In genomic region chr5:65481171-65481575, GRCh38 we compare ENCODE assay signal across 8 cellular contexts. TPM values are rescaled to one million over a fixed set of nuclear protein-coding genes. Genes with fewer than 3 reads are reported as not detected.
DNase-seq lines count a peak whose midpoint lies in the region; ATAC-seq, FAIRE-seq and TF ChIP-seq lines count a peak whose summit lies in the region.

No MANE protein-coding gene starts in this region.

- H3K79me2 ChIP-seq in K562 (ENCODE audit: control insufficient read depth, insufficient read depth, low read length) (peaks cover 16% of the 10 kb centered on the region; the same call in 2 of the 3 replicates), mesendoderm (ENCODE audit: control insufficient read depth, insufficient read depth, low read length) (no peaks in the 10 kb centered on the region)

- DNase-seq in K562 (ENCODE audit: extremely low read depth in 1 of 4, low spot score in 3 of 4) (no peak), mesendoderm (no peak), NCI-H2029 treated with DMSO at 0.1 percent for 48 hours (lab: John Stamatoyannopoulos, UW) (no peak), retina (no peak), SKM-1 (lab: John Stamatoyannopoulos, UW; ENCODE audit: unreplicated experiment) (no peak)
- DNase-seq in stimulated activated naive CD4-positive, alpha-beta T cell treated with Interleukin-2 at 50 U/mL for 16 hours (lab: John Stamatoyannopoulos, UW) = no peak

- H3K4me3 ChIP-seq in K562 = peak overlapping the region; percentile 50
- H3K4me3 ChIP-seq in mesendoderm (ENCODE audit: low read length) = peak overlapping the region; percentile 25

- FAIRE-seq in K562 (lab: Jason Lieb, UNC) = no peak

- no peak overlapping the region for H2BK5ac ChIP-seq in mesendoderm (ENCODE audit: low read length)

- CTCF ChIA-PET in K562 (lab: Yijun Ruan, JAX; ENCODE audit: low intra/inter-chr PET ratio) = interaction anchor here (0.5 kb wide), 1 partner anchor 292 kb away, joined by 3 read pairs; no protein-coding TSS in a partner anchor

- in situ Hi-C loops in K562 (cut with MboI) = loop anchor here (5.0 to 25.0 kb wide), 4 partner anchors 274 to 844 kb away; no protein-coding TSS in a partner anchor

- H3K27ac ChIP-seq in K562 (ENCODE audit: extremely low read depth, low read depth, low read length) = peak overlapping the region; percentile 89
- peak overlapping the region; percentile 71 for H3K27ac ChIP-seq in mesendoderm (ENCODE audit: low read depth, low read length)

- H2AK5ac ChIP-seq in mesendoderm (ENCODE audit: low read length) = no peak overlapping the region

- BruUV-seq in K562 (replicated peaks; lab: Mats Ljungman, UMichigan) = no TSS peak

- peak overlapping the region; percentile 58 to 72; a peak in 3 of 4 replicates for H3K9ac ChIP-seq in K562 (ENCODE audit: insufficient read depth in 1 of 2, low read depth in 2 of 2, low read length in 2 of 2)
- peak overlapping the region; percentile 68 for H3K9ac ChIP-seq in mesendoderm (ENCODE audit: low read length)

- TF ChIP-seq POLR2A in K562 (conservative IDR thresholded peaks at IDR 0.05) = no peak

- TF ChIP-seq EP300 in K562 (IDR thresholded peaks at IDR 0.05; ENCODE audit: low read length) = no peak

- ATAC-seq in GM19324 (IDR thresholded peaks at IDR 0.05; ENCODE audit: low FRiP score, unreplicated experiment) (peak; percentile 28), HG03135 (IDR thresholded peaks at IDR 0.05; ENCODE audit: unreplicated experiment) (peak; percentile 15), K562 (peak; percentile 35)

- no peaks in the 10 kb centered on the region for H3K36me3 ChIP-seq in K562 (ENCODE audit: control insufficient read depth, insufficient read depth, low read length)
- no peaks in the 10 kb centered on the region for H3K36me3 ChIP-seq in mesendoderm (ENCODE audit: control insufficient read depth, insufficient read depth, low read length)

- POLR2A ChIA-PET in K562 (lab: Yijun Ruan, JAX) = interaction anchor here (0.7 to 1.8 kb wide), 5 partner anchors 10 to 524 kb away, joined by 3 to 8 read pairs (median 4); partner anchors contain the start of genes CENPK and PPWD1

- WGBS in K562 (ENCODE audit: insufficient coverage, low coverage, missing lambda C conversion rate) = 0% methylated on average over 7 of the region's 7 CpGs
- WGBS in mesendoderm (ENCODE audit: extremely low coverage, insufficient coverage, low lambda C conversion rate) = no CpG with 5 or more reads among the region's 7 CpGs

- no peaks in the 10 kb centered on the region for H3K9me1 ChIP-seq in K562 (ENCODE audit: control insufficient read depth, insufficient read depth, low read length)

- H3K9me3 ChIP-seq in K562 (replicated peaks; ENCODE audit: control insufficient read depth, insufficient read depth, low read depth, low read length) = no peaks in the 10 kb centered on the region

- peak overlapping the region; percentile 76 for H3K56ac ChIP-seq in mesendoderm (ENCODE audit: low read length)

- H2AFZ ChIP-seq in K562 (ENCODE audit: low read depth, low read length) = peak overlapping the region; percentile 85

- H4K8ac ChIP-seq in mesendoderm (ENCODE audit: low read depth, low read length) = no peak overlapping the region

- H3K4ac ChIP-seq in mesendoderm (ENCODE audit: low read depth, low read length) = no peak overlapping the region

- intact Hi-C loops in K562 (cut with micrococcal nuclease) = loop anchor here (5.0 kb wide), 4 partner anchors 81 to 444 kb away; partner anchors contain the start of genes CENPK and PPWD1

- no peak overlapping the region for H2BK15ac ChIP-seq in mesendoderm (replicated peaks; ENCODE audit: low read depth)

- H3K79me1 ChIP-seq in mesendoderm (ENCODE audit: low read length) = no peaks in the 10 kb centered on the region

- no peak for TF ChIP-seq RAD21 in K562 (CRISPR knock-in tag; conservative IDR thresholded peaks at IDR 0.05 in 1 of 2, IDR thresholded peaks at IDR 0.05 in 1 of 2)

- H4K5ac ChIP-seq in mesendoderm (ENCODE audit: low read length) = no peak overlapping the region

- peak overlapping the region; percentile 87 for H3K4me2 ChIP-seq in K562 (ENCODE audit: insufficient read depth, low read length)
- peak overlapping the region; percentile 90 for H3K4me2 ChIP-seq in mesendoderm (ENCODE audit: low read length)

- no peaks in the 10 kb centered on the region for H3K27me3 ChIP-seq in K562 (ENCODE audit: control insufficient read depth in 2 of 2, insufficient read depth in 2 of 2, low read length in 2 of 2)
- no peaks in the 10 kb centered on the region for H3K27me3 ChIP-seq in mesendoderm (ENCODE audit: insufficient read depth, low read length, poor library complexity)

- H3K4me1 ChIP-seq in K562 (replicated peaks in 1 of 2; ENCODE audit: control insufficient read depth in 2 of 2, insufficient read depth in 2 of 2, low read length in 2 of 2) = peaks cover 0 to 11% of the 10 kb centered on the region in 2 experiments; a peak in 1 of 5 replicates
- peaks cover 5% of the 10 kb centered on the region for H3K4me1 ChIP-seq in mesendoderm (ENCODE audit: control insufficient read depth, low read depth, low read length)

- peak overlapping the region; percentile 8 for H2BK120ac ChIP-seq in mesendoderm (ENCODE audit: low read depth, low read length)

- no peak overlapping the region for H3K23ac ChIP-seq in mesendoderm (ENCODE audit: low read length)

- H3K18ac ChIP-seq in mesendoderm (ENCODE audit: low read length) = peak overlapping the region; percentile 95

- no peaks in the 10 kb centered on the region for H4K20me1 ChIP-seq in K562 (replicated peaks; ENCODE audit: control insufficient read depth, insufficient read depth, low read length)

- TF ChIP-seq CTCF in K562 (IDR thresholded peaks at IDR 0.05 in 2 of 3, conservative IDR thresholded peaks at IDR 0.05 in 1 of 3; ENCODE audit: insufficient read depth in 2 of 3, low read depth in 1 of 3, low read length in 3 of 3) = no peak

TF ChIP-seq in K562, 482 proteins besides CTCF, POLR2A, EP300 and RAD21:
- TF ChIP-seq ID3 (CRISPR knock-in tag; IDR thresholded peaks at IDR 0.05) = no peak
- TF ChIP-seq ID3 (tag; IDR thresholded peaks at IDR 0.05) = no peak
- TF ChIP-seq SP2 (IDR thresholded peaks at IDR 0.05; ENCODE audit: extremely low read depth, low read depth, low read length, poor library complexity, severe bottlenecking) = no peak
- no peak for TF ChIP-seq CREBBP (IDR thresholded peaks at IDR 0.05; ENCODE audit: low read depth, low read length)
- TF ChIP-seq, protein P1, sequence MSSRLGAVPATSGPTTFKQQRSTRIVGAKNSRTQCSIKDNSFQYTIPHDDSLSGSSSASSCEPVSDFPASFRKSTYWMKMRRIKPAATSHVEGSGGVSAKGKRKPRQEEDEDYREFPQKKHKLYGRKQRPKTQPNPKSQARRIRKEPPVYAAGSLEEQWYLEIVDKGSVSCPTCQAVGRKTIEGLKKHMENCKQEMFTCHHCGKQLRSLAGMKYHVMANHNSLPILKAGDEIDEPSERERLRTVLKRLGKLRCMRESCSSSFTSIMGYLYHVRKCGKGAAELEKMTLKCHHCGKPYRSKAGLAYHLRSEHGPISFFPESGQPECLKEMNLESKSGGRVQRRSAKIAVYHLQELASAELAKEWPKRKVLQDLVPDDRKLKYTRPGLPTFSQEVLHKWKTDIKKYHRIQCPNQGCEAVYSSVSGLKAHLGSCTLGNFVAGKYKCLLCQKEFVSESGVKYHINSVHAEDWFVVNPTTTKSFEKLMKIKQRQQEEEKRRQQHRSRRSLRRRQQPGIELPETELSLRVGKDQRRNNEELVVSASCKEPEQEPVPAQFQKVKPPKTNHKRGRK (tag; IDR thresholded peaks at IDR 0.05) = peak; percentile 21; the same call in 1 of the 2 replicates
- TF ChIP-seq ZNF133 (CRISPR knock-in tag; IDR thresholded peaks at IDR 0.05) = no peak
- TF ChIP-seq KLF10 (CRISPR knock-in tag; IDR thresholded peaks at IDR 0.05) = no peak

RNA-seq across cellular contexts. Expression of gene ADAMTS6, which starts 0.5 kb away (rescaled TPM):
- 7.3 and 24.3 TPM in 2 replicates for total RNA-seq in K562 (2011; cell fraction: chromatin; rRNA removed; ENCODE audit: low replicate concordance)
- total RNA-seq in K562 (2011; cell fraction: nucleolus; rRNA removed) = 3.5 and 6.2 TPM in 2 replicates
- 8.1 and 8.3 TPM in 2 replicates for total RNA-seq in K562 (2011; cell fraction: nucleoplasm; rRNA removed)
- total RNA-seq in K562 (2014; rRNA removed) (1.5 and 1.6 TPM in 2 replicates), K562 (2014; rRNA removed; fragmentation: Illumina TruSeq; extraction: Trizol) (5.3 TPM in 2 replicates), K562 (2015; rRNA removed; fragmentation: Illumina TruSeq; extraction: Trizol) (4.5 and 4.9 TPM in 2 replicates), K562 (2021) (3.1 TPM in 2 replicates)
- polyA plus RNA-seq in K562 (2011; rRNA removed) (2.1 and 3.4 TPM in 2 replicates), K562 (2014; fragmentation: Illumina TruSeq; extraction: Trizol) (1.5 and 1.6 TPM in 2 replicates), K562 (2014; fragmentation: Nextera tagmentation; extraction: Ambion mirVana) (under 1 TPM; 0.57 to 0.59 TPM), K562 (2014; rRNA removed) (1.0 and 1.8 TPM in 2 replicates)
- polyA plus RNA-seq in K562 (2011; cell fraction: cytosol; rRNA removed) = 0.82 and 1.3 TPM in 2 replicates
- polyA plus RNA-seq in K562 (2011; cell fraction: nucleus; rRNA removed) = 6.1 and 7.5 TPM in 2 replicates
- 0.99 and 1.1 TPM in 2 replicates for polyA plus RNA-seq in K562 (2012)
- polyA minus RNA-seq in K562 (2011; rRNA and poly(A)+ RNA removed) = 22.8 and 31.2 TPM in 2 replicates
- 5.0 and 8.8 TPM in 2 replicates for polyA minus RNA-seq in K562 (2011; cell fraction: cytosol; rRNA and poly(A)+ RNA removed)
- 9.3 and 15.1 TPM in 2 replicates for polyA minus RNA-seq in K562 (2011; cell fraction: nucleus; rRNA and poly(A)+ RNA removed)
- polyA plus RNA-seq in mesendoderm (2013, experiment 1 of 2) = 0.45 TPM
- polyA plus RNA-seq in mesendoderm (2013, experiment 2 of 2) = 0.41 TPM
